8 cellular contexts compared by ENCODE assay signal in the genomic region with DNA sequence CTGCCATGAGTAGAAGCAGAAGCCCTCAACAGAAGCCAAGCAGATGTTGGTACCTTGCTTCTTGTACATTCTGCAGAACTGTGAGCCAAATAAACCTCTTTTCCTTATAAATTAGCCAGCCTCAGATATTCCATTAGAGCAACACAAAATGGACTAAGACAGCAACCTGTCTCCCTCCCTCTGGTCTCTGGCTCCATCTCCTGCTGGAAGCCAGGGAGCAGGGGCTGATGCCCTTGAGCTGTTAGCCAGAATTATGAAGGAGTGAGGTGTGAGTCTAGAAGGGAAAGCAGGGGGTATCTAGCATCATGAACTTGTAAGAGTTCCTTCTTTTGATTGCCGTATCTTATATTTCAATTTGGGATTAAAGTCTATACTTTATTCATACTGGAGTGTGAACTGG.
DNase-seq lines count a peak whose midpoint lies in the region; ATAC-seq, FAIRE-seq and TF ChIP-seq lines count a peak whose summit lies in the region.
"Not testable (repeated sequence)": the region's sequence is repeated elsewhere in the genome, so short reads cannot be mapped to it uniquely, and the experiment has no call there.

No MANE protein-coding gene starts in this region.

- intact Hi-C loops in kidney (cut with DNase I); right lobe of liver (cut with DNase I); thyroid gland (cut with DNase I): not testable (repeated sequence)

- TF ChIP-seq POLR2A in right lobe of liver (IDR thresholded peaks at IDR 0.05); thyroid gland (IDR thresholded peaks at IDR 0.05): not testable (repeated sequence)

- not testable (repeated sequence) for H3K27me3 ChIP-seq in bronchial epithelial cell (ENCODE audit: control insufficient read depth, insufficient read depth, low read length); right lobe of liver; thyroid gland

- TF ChIP-seq CTCF in AG09319 (IDR thresholded peaks at IDR 0.05; ENCODE audit: low read depth, low read length) (peak; percentile 11), LNCaP clone FGC (IDR thresholded peaks at IDR 0.05; ENCODE audit: control insufficient read depth, extremely low read depth, insufficient read depth) (0 out of 2 replicates have a peak, but pooled peaks have one; percentile 4), bronchial epithelial cell (IDR thresholded peaks at IDR 0.05; ENCODE audit: insufficient read depth, low read length, severe bottlenecking) (peak; percentile 5), epithelial cell of esophagus (IDR thresholded peaks at IDR 0.05; ENCODE audit: insufficient read depth, low read depth, low read length, missing control alignments) (peak; percentile 38), foreskin fibroblast (IDR thresholded peaks at IDR 0.05; ENCODE audit: low read depth, low read length) (peak; percentile 20), kidney (IDR thresholded peaks at IDR 0.05; ENCODE audit: borderline replicate concordance, extremely low read depth, insufficient read depth) (peak; percentile 7), right lobe of liver (IDR thresholded peaks at IDR 0.05) (peak in 3 of 4 donors; percentile 10 to 47 (median 22)), thyroid gland (IDR thresholded peaks at IDR 0.05) (peak in 3 of 6 experiments; percentile 19 to 30 (median 25))

- not testable (repeated sequence) for H3K36me3 ChIP-seq in bronchial epithelial cell (ENCODE audit: control insufficient read depth, insufficient read depth, low read length); kidney (ENCODE audit: control insufficient read depth in 1 of 2, insufficient read depth in 2 of 2, low read length in 2 of 2); right lobe of liver; thyroid gland

- not testable (repeated sequence) for H3K4me3 ChIP-seq in LNCaP clone FGC (ENCODE audit: low read depth, low read length); bronchial epithelial cell (ENCODE audit: low read depth, low read length); epithelial cell of esophagus (ENCODE audit: low read length); foreskin fibroblast (ENCODE audit: low read depth in 1 of 2, low read length in 2 of 2); kidney (ENCODE audit: low read length in 2 of 2); right lobe of liver; thyroid gland (replicated peaks in 1 of 3)

- not testable (repeated sequence) for H3K4me1 ChIP-seq in kidney (ENCODE audit: control insufficient read depth in 1 of 2, insufficient read depth in 1 of 2, low read depth in 1 of 2, low read length in 2 of 2); right lobe of liver; thyroid gland

- not testable (repeated sequence) for FAIRE-seq in bronchial epithelial cell (lab: Jason Lieb, UNC); kidney (lab: Jason Lieb, UNC)

- not testable (repeated sequence) for H3K27ac ChIP-seq in kidney (ENCODE audit: low read depth in 2 of 2, low read length in 2 of 2); right lobe of liver; thyroid gland

- ATAC-seq in right lobe of liver, result peak in 2 of 4 donors; percentile 57 to 67

- WGBS in right lobe of liver (ENCODE audit: insufficient coverage, low coverage, low lambda C conversion rate, missing lambda C conversion rate), result 89% methylated on average over 1 of the region's 1 CpG
- 92 to 94% methylated on average over 1 of the region's 1 CpG for WGBS in thyroid gland, 2 donors

- H3K9ac ChIP-seq in kidney (ENCODE audit: low read length in 2 of 2), result not testable (repeated sequence)

- not testable (repeated sequence) for H3K9me3 ChIP-seq in kidney (ENCODE audit: control insufficient read depth in 1 of 2, low read length in 2 of 2); right lobe of liver; thyroid gland

- not testable (repeated sequence) for DNase-seq in AG09319 (ENCODE audit: extremely low read depth, low read depth); LNCaP clone FGC (ENCODE audit: low read depth); bronchial epithelial cell (ENCODE audit: low read depth); kidney; right lobe of liver
- DNase-seq in epithelial cell of esophagus (ENCODE audit: low read depth), result peak; percentile 17
- DNase-seq in foreskin fibroblast, result peak in 1 of 2 donors; percentile 1
- DNase-seq in thyroid gland, result peak; percentile 8 to 11
